In the genomic region with DNA sequence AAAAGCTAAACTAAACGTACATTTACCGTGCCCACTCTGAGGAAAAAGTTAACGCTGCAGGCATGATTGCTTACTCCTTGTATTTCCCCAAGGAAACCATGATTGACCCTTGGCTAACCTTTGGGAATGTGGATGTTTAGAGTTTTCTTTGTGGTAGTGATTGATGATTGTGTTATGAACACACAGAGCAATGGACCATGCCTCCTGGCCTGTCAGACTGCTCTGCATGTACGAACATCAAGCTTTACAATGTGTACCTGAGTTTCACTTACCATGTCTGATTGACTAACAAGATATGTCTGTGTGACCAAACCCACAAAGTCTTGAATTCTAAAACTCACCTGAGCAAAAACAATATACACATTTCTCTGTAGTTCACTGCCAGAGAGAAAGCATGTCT, we compare ENCODE assay signal across 25 cellular contexts. TPM values are rescaled to one million over a fixed set of nuclear protein-coding genes. Genes with fewer than 3 reads are reported as not detected.
DNase-seq lines count a peak whose midpoint lies in the region; ATAC-seq and TF ChIP-seq lines count a peak whose summit lies in the region.
"Had no signal": no experiment of that assay in that cellular context is flagged by ENCODE, and none has a peak within 500 bp of the region (broad histone marks: within the 10 kb centered on the region; RNA-seq: fewer than 3 reads in every experiment).

No MANE protein-coding gene starts in this region.

- no peak for DNase-seq in activated CD4-positive, alpha-beta T cell treated with anti-CD3 and anti-CD28 coated beads, Interleukin-2, amount 10 ng/mL, durations not matched to agents 24 days and 14 days
- DNase-seq in activated CD4-positive, alpha-beta T cell treated with anti-CD3 and anti-CD28 coated beads, Interleukin-2, amount 50 U/mL, for 1 hour = no peak
- DNase-seq in GM23338 (ENCODE audit: low spot score) (no peak), astrocyte of the cerebellum (ENCODE audit: low read depth) (peak; percentile 20), renal cortical epithelial cell (ENCODE audit: low read depth) (peak; percentile 24), NCI-H2081 (lab: John Stamatoyannopoulos, UW) (no peak), mesenteric fat pad (ENCODE audit: low spot score) (no peak)
- no peak for DNase-seq in effector CD4-positive, alpha-beta T cell
- DNase-seq: activated T-cell treated with anti-CD3 and anti-CD28 coated beads, Interleukin-2, amount 50 U/mL, for 1 hour; Caco-2; effector memory CD4-positive, alpha-beta T cell; esophagus squamous epithelium; hypothalamus; lower lobe of right lung; NCI-H1417; NCI-H510A treated with DMSO at 0.1 percent for 48 hours; NK-92 treated with Interleukin-12 subunit alpha and Interleukin-12 subunit beta, amount 100 ng/mL, for 24 hours; Peyer's patch; small intestine; stimulated activated naive CD4-positive, alpha-beta T cell; thyroid gland had no signal

- peaks cover 20% of the 10 kb centered on the region for H3K4me1 ChIP-seq in GM23338 (ENCODE audit: insufficient read depth)
- H3K4me1 ChIP-seq: Caco-2, gastroesophageal sphincter, lower lobe of right lung, Peyer's patch, thyroid gland had no signal

- no peaks in the 10 kb centered on the region for H3F3A ChIP-seq in GM23338 (replicated peaks; ENCODE audit: low read depth)

- no peaks in the 10 kb centered on the region for H3K27me3 ChIP-seq in GM23338 (ENCODE audit: insufficient read depth)
- H3K27me3 ChIP-seq: esophagus squamous epithelium, gastroesophageal sphincter, Peyer's patch, thyroid gland had no signal

- H3K27ac Mint-ChIP-seq in activated CD4-positive, alpha-beta T cell treated with anti-CD3 and anti-CD28 coated beads, Interleukin-2, amount 10 ng/mL, durations not matched to agents 24 days and 14 days = peak overlapping the region; percentile 26
- 0 out of 2 replicates have a peak overlapping the region, but pooled peaks have one; percentile 52 for H3K27ac Mint-ChIP-seq in GM23338
- H3K27ac Mint-ChIP-seq: brain had no signal

- intact Hi-C loops in activated CD4-positive, alpha-beta T cell treated with anti-CD3 and anti-CD28 coated beads, Interleukin-2, amount 10 ng/mL, durations not matched to agents 24 days and 14 days (cut with micrococcal nuclease) = loop anchor here (1.0 to 5.0 kb wide), 4 partner anchors 34 to 186 kb away; no protein-coding TSS in a partner anchor

- H3K4me3 ChIP-seq in GM23338 = no peak overlapping the region
- H3K4me3 ChIP-seq in astrocyte of the cerebellum (ENCODE audit: low read depth, low read length) = no peak overlapping the region
- H3K4me3 ChIP-seq: esophagus squamous epithelium, gastroesophageal sphincter, lower lobe of right lung, Peyer's patch, thyroid gland had no signal

- H3K36me3 ChIP-seq in GM23338 (ENCODE audit: insufficient read depth) = no peaks in the 10 kb centered on the region

- H3K79me2 ChIP-seq in GM23338 (replicated peaks; ENCODE audit: insufficient read depth) = peaks cover 13% of the 10 kb centered on the region

- H3K4me1 Mint-ChIP-seq in activated CD4-positive, alpha-beta T cell treated with anti-CD3 and anti-CD28 coated beads, Interleukin-2, amount 10 ng/mL, durations not matched to agents 24 days and 14 days = peaks cover 32% of the 10 kb centered on the region
- H3K4me1 Mint-ChIP-seq in GM23338 = peaks cover 23% of the 10 kb centered on the region
- H3K4me1 Mint-ChIP-seq: brain had no signal

- H4K20me1 ChIP-seq in GM23338 (replicated peaks; ENCODE audit: insufficient read depth) = no peaks in the 10 kb centered on the region

- no peaks in the 10 kb centered on the region for H3K9me2 ChIP-seq in GM23338 (ENCODE audit: insufficient read depth)

- H3K27me3 Mint-ChIP-seq in activated CD4-positive, alpha-beta T cell treated with anti-CD3 and anti-CD28 coated beads, Interleukin-2, amount 10 ng/mL, durations not matched to agents 24 days and 14 days = no peaks in the 10 kb centered on the region
- no peaks in the 10 kb centered on the region for H3K27me3 Mint-ChIP-seq in GM23338 (ENCODE audit: insufficient read depth, low read depth, poor library complexity)
- H3K27me3 Mint-ChIP-seq: IgD-negative memory B cell had no signal

- in situ Hi-C loops in astrocyte of the cerebellum (cut with HindIII; ENCODE audit: low sequenced_read_pairs) = no loop called here

- TF ChIP-seq CTCF in GM23338 (conservative IDR thresholded peaks at IDR 0.05; ENCODE audit: low read depth in 2 of 2) (no peak), astrocyte of the cerebellum (IDR thresholded peaks at IDR 0.05; ENCODE audit: low read depth, low read length, missing control alignments) (no peak)

- no peak overlapping the region for H3K4me2 ChIP-seq in GM23338

- no peak overlapping the region for H3K27ac ChIP-seq in GM23338 (ENCODE audit: low read depth)
- H3K27ac ChIP-seq: gastroesophageal sphincter, lower lobe of right lung, Peyer's patch, thyroid gland had no signal

- H3K9me3 Mint-ChIP-seq in activated CD4-positive, alpha-beta T cell treated with anti-CD3 and anti-CD28 coated beads, Interleukin-2, amount 10 ng/mL, durations not matched to agents 24 days and 14 days = peaks cover 12% of the 10 kb centered on the region
- H3K9me3 Mint-ChIP-seq in GM23338 = no peaks in the 10 kb centered on the region
- H3K9me3 Mint-ChIP-seq: activated naive CD4-positive, alpha-beta T cell treated with anti-CD3 and anti-CD28 coated beads, Interleukin-2, amount 50 U/mL, for 72 hours; IgD-negative memory B cell had no signal

- H2AFZ ChIP-seq in GM23338 = no peak overlapping the region

- H3K4me3 Mint-ChIP-seq in activated CD4-positive, alpha-beta T cell treated with anti-CD3 and anti-CD28 coated beads, Interleukin-2, amount 10 ng/mL, durations not matched to agents 24 days and 14 days = no peak overlapping the region
- H3K4me3 Mint-ChIP-seq in GM23338 = no peak overlapping the region
- H3K4me3 Mint-ChIP-seq: brain had no signal

- ATAC-seq in GM23338 = no peak
- ATAC-seq: gastroesophageal sphincter, lower lobe of right lung had no signal

- H3K36me3 Mint-ChIP-seq in activated CD4-positive, alpha-beta T cell treated with anti-CD3 and anti-CD28 coated beads, Interleukin-2, amount 10 ng/mL, durations not matched to agents 24 days and 14 days (ENCODE audit: low read depth) = peaks cover 71% of the 10 kb centered on the region
- peaks cover 5% of the 10 kb centered on the region for H3K36me3 Mint-ChIP-seq in GM23338 (ENCODE audit: low read depth)

TF ChIP-seq in GM23338, 12 proteins besides CTCF, POLR2A, EP300 and RAD21:
- TF ChIP-seq STAT1 (IDR thresholded peaks at IDR 0.05; ENCODE audit: unreplicated experiment) = no peak
- TF ChIP-seq ZNF331 (CRISPR knock-in tag; IDR thresholded peaks at IDR 0.05; ENCODE audit: low read depth) = no peak
- TF ChIP-seq EZH2 (IDR thresholded peaks at IDR 0.05; ENCODE audit: low read depth, unreplicated experiment) = no peak
- no peak for TF ChIP-seq POLR2AphosphoS5 (IDR thresholded peaks at IDR 0.05; ENCODE audit: low read depth)
- no peak for TF ChIP-seq EZH2phosphoT487 (IDR thresholded peaks at IDR 0.05; ENCODE audit: unreplicated experiment)

RNA-seq across cellular contexts. Expression of gene MYCBP2, which starts 35.1 kb away (rescaled TPM):
- total RNA-seq in activated CD4-positive, alpha-beta T cell treated with anti-CD3 and anti-CD28 coated beads, Interleukin-2, amount 10 ng/mL, durations not matched to agents 24 days and 14 days = 94.6 and 119 TPM in 2 replicates
- 77.2 and 78.0 TPM in 2 replicates for total RNA-seq in GM23338 (2014; rRNA removed; shearing (Covaris generic))
- 38.5 and 54.6 TPM in 2 replicates for polyA plus RNA-seq in GM23338 (2016; fragmentation: Nextera tagmentation; extraction: Ambion mirVana)
- total RNA-seq in renal cortical epithelial cell (35.4 and 86.5 TPM in 2 replicates), mesenteric fat pad (238 TPM)

Comparison
In these comparisons a context has a peak if more than half of its experiments do, and no peak if none do; other contexts are left out.
1. DNase-seq: peak in astrocyte of the cerebellum (single experiment) and renal cortical epithelial cell (single experiment); none in activated CD4-positive, alpha-beta T cell treated with anti-CD3 and anti-CD28 coated beads, Interleukin-2, amount 10 ng/mL, durations not matched to agents 24 days and 14 days (single experiment), activated CD4-positive, alpha-beta T cell treated with anti-CD3 and anti-CD28 coated beads, Interleukin-2, amount 50 U/mL, for 1 hour (single experiment), GM23338 (single experiment), NCI-H2081 (0 of 2), mesenteric fat pad (single experiment) and effector CD4-positive, alpha-beta T cell (single experiment).